8 cellular contexts compared by ENCODE assay signal in the genomic region with DNA sequence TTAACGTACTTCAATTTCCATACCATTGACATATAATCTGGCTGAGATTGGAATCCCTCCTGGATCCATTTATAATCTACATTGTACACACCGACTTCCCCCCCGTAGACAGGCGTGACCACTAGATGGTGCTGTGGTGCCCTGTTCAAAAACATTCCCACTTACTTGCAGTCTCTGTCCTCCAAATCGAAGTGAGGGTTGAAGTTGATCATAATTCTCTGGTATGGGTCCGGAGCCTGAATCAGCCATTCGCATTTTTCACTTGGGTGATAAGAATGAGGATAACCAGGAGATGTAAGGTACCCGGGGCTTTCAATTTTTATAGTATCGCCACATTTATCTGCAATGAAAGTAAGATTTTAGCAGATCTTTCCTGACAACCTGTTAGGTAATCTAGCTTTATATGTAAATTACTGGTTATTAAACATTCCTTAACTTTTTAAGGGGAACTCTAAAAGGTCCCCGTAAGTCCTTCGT. TPM values are rescaled to one million over a fixed set of nuclear protein-coding genes. Genes with fewer than 3 reads are reported as not detected.
DNase-seq lines count a peak whose midpoint lies in the region; ATAC-seq, FAIRE-seq and TF ChIP-seq lines count a peak whose summit lies in the region.

No MANE protein-coding gene starts in this region.

- H3K9me3 Mint-ChIP-seq in activated naive CD4-positive, alpha-beta T cell treated with anti-CD3 and anti-CD28 coated beads, Interleukin-2, amount 50 U/mL, for 72 hours: no peaks in the 10 kb centered on the region
- H3K9me3 Mint-ChIP-seq in glutamatergic neuron (ENCODE audit: unreplicated experiment): peaks cover 10% of the 10 kb centered on the region

- POLR2A ChIA-PET in SK-N-SH (lab: Yijun Ruan, JAX): no interaction called here

- peak overlapping the region; percentile 94 for H3K9ac ChIP-seq in SK-N-SH

- peak; percentile 92 for TF ChIP-seq RAD21 in SK-N-SH (IDR thresholded peaks at IDR 0.05; ENCODE audit: low read length)

- peak; percentile 48 to 61 for ATAC-seq in activated naive CD4-positive, alpha-beta T cell treated with anti-CD3 and anti-CD28 coated beads, Interleukin-2, amount 50 U/mL, for 72 hours

- no peaks in the 10 kb centered on the region for H3K9me3 ChIP-seq in MG63
- H3K9me3 ChIP-seq in SK-N-SH: no peaks in the 10 kb centered on the region
- no peaks in the 10 kb centered on the region for H3K9me3 ChIP-seq in tibial nerve

- peaks cover 14% of the 10 kb centered on the region for H3F3A ChIP-seq in SK-N-SH (replicated peaks; ENCODE audit: insufficient read depth)

- peak overlapping the region; percentile 90 for H3K4me2 ChIP-seq in SK-N-SH

- no peaks in the 10 kb centered on the region for H3K9me2 ChIP-seq in SK-N-SH

- H2AFZ ChIP-seq in SK-N-SH (ENCODE audit: low read depth): no peak overlapping the region

- H3K36me3 ChIP-seq in MG63: no peaks in the 10 kb centered on the region
- H3K36me3 ChIP-seq in SK-N-SH (replicated peaks in 1 of 2; ENCODE audit: control insufficient read depth in 1 of 2, insufficient read depth in 2 of 2, low read length in 1 of 2): peaks cover 33 to 68% of the 10 kb centered on the region in 2 experiments
- peaks cover 0 to 7% (median 0%) of the 10 kb centered on the region in 3 donors for H3K36me3 ChIP-seq in tibial nerve

- CTCF ChIA-PET in SK-N-SH (lab: Yijun Ruan, JAX): interaction anchor here (0.6 to 6.7 kb wide), 25 partner anchors 11 to 1317 kb away, joined by 3 to 102 read pairs (median 3); no protein-coding TSS in a partner anchor

- peak; percentile 93 for FAIRE-seq in GM19239 (lab: Jason Lieb, UNC)

- peak; percentile 89 for TF ChIP-seq CTCF in AG09319 (IDR thresholded peaks at IDR 0.05; ENCODE audit: low read depth, low read length)
- TF ChIP-seq CTCF in SK-N-SH (IDR thresholded peaks at IDR 0.05): peak; percentile 96
- peak; percentile 89 for TF ChIP-seq CTCF in glutamatergic neuron (IDR thresholded peaks at IDR 0.05; ENCODE audit: partially characterized antibody, unreplicated experiment)
- peak; percentile 80 to 92 (median 89) for TF ChIP-seq CTCF in tibial nerve (IDR thresholded peaks at IDR 0.05)

- 3% methylated on average over 11 of the region's 11 CpGs for WGBS in SK-N-SH (ENCODE audit: low lambda C conversion rate)
- WGBS in tibial nerve, 2 donors: 5 to 9% methylated on average over 11 of the region's 11 CpGs

- peaks cover 10% of the 10 kb centered on the region for H3K4me1 Mint-ChIP-seq in glutamatergic neuron (ENCODE audit: low read depth, unreplicated experiment)

- DNase-seq in AG09319 (ENCODE audit: extremely low read depth, low read depth) (peak; percentile 78), GM19239 (ENCODE audit: insufficient read length, low spot score) (peak; percentile 43), MG63 (peak; percentile 67), SK-N-SH (peak; percentile 80), glutamatergic neuron (peak; percentile 92), pons (ENCODE audit: low spot score) (peak; percentile 85), tibial nerve (ENCODE audit: low spot score in 2 of 2) (peak; percentile 78 to 96)
- DNase-seq in activated naive CD4-positive, alpha-beta T cell treated with anti-CD3 and anti-CD28 coated beads, Interleukin-2, amount 50 U/mL, for 72 hours (ENCODE audit: low spot score in 2 of 2): peak; percentile 65 to 77

- H4K20me1 ChIP-seq in SK-N-SH (ENCODE audit: insufficient read depth): peaks cover 28% of the 10 kb centered on the region

- H3K79me2 ChIP-seq in SK-N-SH (ENCODE audit: insufficient read depth): peaks cover 96% of the 10 kb centered on the region

- H3K27me3 Mint-ChIP-seq in glutamatergic neuron (ENCODE audit: unreplicated experiment): peaks cover 9% of the 10 kb centered on the region

- TF ChIP-seq EP300 in SK-N-SH (IDR thresholded peaks at IDR 0.05; ENCODE audit: borderline replicate concordance in 1 of 2, low read depth in 1 of 2, low read length in 1 of 2): no peak
- TF ChIP-seq EP300 in tibial nerve (IDR thresholded peaks at IDR 0.05): peak in 1 of 2 donors; percentile 49

- H3K27me3 ChIP-seq in MG63: no peaks in the 10 kb centered on the region
- H3K27me3 ChIP-seq in SK-N-SH (ENCODE audit: insufficient read depth): no peaks in the 10 kb centered on the region
- no peaks in the 10 kb centered on the region for H3K27me3 ChIP-seq in tibial nerve

- no peak for TF ChIP-seq POLR2A in tibial nerve (IDR thresholded peaks at IDR 0.05)

- H3K4me1 ChIP-seq in SK-N-SH (ENCODE audit: control insufficient read depth in 1 of 2, insufficient read depth in 2 of 2, low read depth in 1 of 2, low read length in 1 of 2): peaks cover 14 to 19% of the 10 kb centered on the region in 2 experiments
- peaks cover 0 to 58% (median 6%) of the 10 kb centered on the region in 4 donors for H3K4me1 ChIP-seq in tibial nerve

- peak overlapping the region; percentile 93 for H3K4me3 Mint-ChIP-seq in glutamatergic neuron (ENCODE audit: unreplicated experiment)

- peak overlapping the region; percentile 58 to 93 for H3K27ac ChIP-seq in SK-N-SH (ENCODE audit: low read depth in 2 of 2, low read length in 1 of 2)
- peak overlapping the region in 2 of 4 donors; percentile 76 to 91 for H3K27ac ChIP-seq in tibial nerve

- no peak overlapping the region for H3K27ac Mint-ChIP-seq in activated naive CD4-positive, alpha-beta T cell treated with anti-CD3 and anti-CD28 coated beads, Interleukin-2, amount 50 U/mL, for 72 hours
- no peak overlapping the region for H3K27ac Mint-ChIP-seq in glutamatergic neuron (ENCODE audit: unreplicated experiment)

- no peak overlapping the region for H3K4me3 ChIP-seq in MG63
- H3K4me3 ChIP-seq in SK-N-SH (ENCODE audit: low read depth in 2 of 2, low read length in 1 of 2): peak overlapping the region; percentile 90 to 92
- H3K4me3 ChIP-seq in tibial nerve: peak overlapping the region in 3 of 4 donors; percentile 19 to 84 (median 28)

- no peaks in the 10 kb centered on the region for H3K36me3 Mint-ChIP-seq in activated naive CD4-positive, alpha-beta T cell treated with anti-CD3 and anti-CD28 coated beads, Interleukin-2, amount 50 U/mL, for 72 hours
- H3K36me3 Mint-ChIP-seq in glutamatergic neuron (ENCODE audit: unreplicated experiment): no peaks in the 10 kb centered on the region

TF ChIP-seq in SK-N-SH, 30 proteins besides CTCF, POLR2A, EP300 and RAD21:
- TF ChIP-seq FOXJ3 (CRISPR knock-in tag; IDR thresholded peaks at IDR 0.05): no peak
- no peak for TF ChIP-seq EZH2phosphoT487 (IDR thresholded peaks at IDR 0.05; ENCODE audit: borderline replicate concordance, low read depth)
- TF ChIP-seq SIN3A (IDR thresholded peaks at IDR 0.05; ENCODE audit: borderline replicate concordance, low read depth, low read length): peak; percentile 79; the same call in 1 of the 2 replicates
- no peak for TF ChIP-seq JUND (IDR thresholded peaks at IDR 0.05)
- no peak for TF ChIP-seq RXRA (IDR thresholded peaks at IDR 0.05; ENCODE audit: borderline replicate concordance, low read depth)
- TF ChIP-seq TCF12 (IDR thresholded peaks at IDR 0.05): no peak
- TF ChIP-seq, protein P1, sequence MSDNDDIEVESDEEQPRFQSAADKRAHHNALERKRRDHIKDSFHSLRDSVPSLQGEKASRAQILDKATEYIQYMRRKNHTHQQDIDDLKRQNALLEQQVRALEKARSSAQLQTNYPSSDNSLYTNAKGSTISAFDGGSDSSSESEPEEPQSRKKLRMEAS (IDR thresholded peaks at IDR 0.05; ENCODE audit: low read depth): 0 out of 2 replicates have a peak, but pooled peaks have one; percentile 29
- no peak for TF ChIP-seq MXI1 (IDR thresholded peaks at IDR 0.05; ENCODE audit: low read depth, low read length)
- TF ChIP-seq FOXM1 (IDR thresholded peaks at IDR 0.05; ENCODE audit: low read depth): no peak
- no peak for TF ChIP-seq NFIC (IDR thresholded peaks at IDR 0.05; ENCODE audit: borderline replicate concordance)
- TF ChIP-seq YY1 (IDR thresholded peaks at IDR 0.05; ENCODE audit: low read depth): no peak
- no peak for TF ChIP-seq TAF1 (IDR thresholded peaks at IDR 0.05; ENCODE audit: borderline replicate concordance, low read depth, low read length)
- TF ChIP-seq GABPA (IDR thresholded peaks at IDR 0.05; ENCODE audit: low read depth): no peak
- peak; percentile 91 for TF ChIP-seq SMC3 (IDR thresholded peaks at IDR 0.05; ENCODE audit: low read depth, low read length)
- peak; percentile 27; the same call in 1 of the 2 replicates for TF ChIP-seq RCOR1 (IDR thresholded peaks at IDR 0.05; ENCODE audit: low read length)
- TF ChIP-seq POLR2AphosphoS5 (IDR thresholded peaks at IDR 0.05; ENCODE audit: low read depth, low read length): peak; percentile 50
- TF ChIP-seq, protein P2, sequence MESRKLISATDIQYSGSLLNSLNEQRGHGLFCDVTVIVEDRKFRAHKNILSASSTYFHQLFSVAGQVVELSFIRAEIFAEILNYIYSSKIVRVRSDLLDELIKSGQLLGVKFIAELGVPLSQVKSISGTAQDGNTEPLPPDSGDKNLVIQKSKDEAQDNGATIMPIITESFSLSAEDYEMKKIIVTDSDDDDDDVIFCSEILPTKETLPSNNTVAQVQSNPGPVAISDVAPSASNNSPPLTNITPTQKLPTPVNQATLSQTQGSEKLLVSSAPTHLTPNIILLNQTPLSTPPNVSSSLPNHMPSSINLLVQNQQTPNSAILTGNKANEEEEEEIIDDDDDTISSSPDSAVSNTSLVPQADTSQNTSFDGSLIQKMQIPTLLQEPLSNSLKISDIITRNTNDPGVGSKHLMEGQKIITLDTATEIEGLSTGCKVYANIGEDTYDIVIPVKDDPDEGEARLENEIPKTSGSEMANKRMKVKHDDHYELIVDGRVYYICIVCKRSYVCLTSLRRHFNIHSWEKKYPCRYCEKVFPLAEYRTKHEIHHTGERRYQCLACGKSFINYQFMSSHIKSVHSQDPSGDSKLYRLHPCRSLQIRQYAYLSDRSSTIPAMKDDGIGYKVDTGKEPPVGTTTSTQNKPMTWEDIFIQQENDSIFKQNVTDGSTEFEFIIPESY (IDR thresholded peaks at IDR 0.05; ENCODE audit: borderline replicate concordance, low read depth): no peak

RNA-seq across cellular contexts. Expression of a gene that starts 3.9 kb away (rescaled TPM):
- 0.99 and 1.6 TPM in 2 replicates for total RNA-seq in MG63 (2014; rRNA removed; shearing (Covaris generic); ENCODE audit: low replicate concordance)
- 129 and 149 TPM in 2 replicates for polyA plus RNA-seq in SK-N-SH (2012; rRNA removed)
- polyA plus RNA-seq in SK-N-SH (2012; cell fraction: cytosol; rRNA removed): 125 and 142 TPM in 2 replicates
- 100 and 136 TPM in 2 replicates for polyA plus RNA-seq in SK-N-SH (2012; cell fraction: nucleus; rRNA removed)
- under 1 TPM; 0.21 to 0.30 TPM for total RNA-seq in activated naive CD4-positive, alpha-beta T cell treated with anti-CD3 and anti-CD28 coated beads, Interleukin-2, amount 50 U/mL, for 72 hours
- total RNA-seq in glutamatergic neuron (ENCODE audit: unreplicated experiment) (100 TPM), tibial nerve (10 to 100 TPM; 45.7 to 90.0 (median 57.7) TPM)

Comparison
In these comparisons a context has a peak if more than half of its experiments do, and no peak if none do; other contexts are left out.
1. RNA of a gene that starts 3.9 kb away (total RNA-seq): 100 TPM in glutamatergic neuron (single experiment) and 45.7 to 90.0 TPM in tibial nerve; 0.99 to 1.6 TPM in MG63 and 0.21 to 0.30 TPM in activated naive CD4-positive, alpha-beta T cell treated with anti-CD3 and anti-CD28 coated beads, Interleukin-2, amount 50 U/mL, for 72 hours; every median in the first group is over 10 times any median in the second.
2. Peak in every context shown above with its lines, with median percentiles within 50 percentile points of each other: DNase-seq and CTCF ChIP-seq.